ENCODE assay signal across 19 cellular contexts in genomic region chr2:160156665-160157064, GRCh38. TPM values are rescaled to one million over a fixed set of nuclear protein-coding genes. Genes with fewer than 3 reads are reported as not detected.
DNase-seq lines count a peak whose midpoint lies in the region; ATAC-seq, FAIRE-seq and TF ChIP-seq lines count a peak whose summit lies in the region.
"Had no signal": no experiment of that assay in that cellular context is flagged by ENCODE, and none has a peak within 500 bp of the region (broad histone marks: within the 10 kb centered on the region; RNA-seq: fewer than 3 reads in every experiment).

No MANE protein-coding gene starts in this region.

- 0% methylated on average over 2 of the region's 2 CpGs for WGBS in HepG2 (ENCODE audit: low lambda C conversion rate)

- H3K9me3 ChIP-seq in endothelial cell of umbilical vein (replicated peaks; ENCODE audit: control insufficient read depth, insufficient read depth, low read length), result no peaks in the 10 kb centered on the region
- H3K9me3 ChIP-seq in lower lobe of right lung, result no peaks in the 10 kb centered on the region
- no peaks in the 10 kb centered on the region for H3K9me3 ChIP-seq in HepG2 (ENCODE audit: low read length)
- H3K9me3 ChIP-seq: tibial artery had no signal

- H3K4me3 ChIP-seq in endothelial cell of umbilical vein (replicated peaks in 1 of 3; ENCODE audit: insufficient read depth in 1 of 3, low read depth in 1 of 3, low read length in 3 of 3), result no peak overlapping the region
- H3K4me3 ChIP-seq in lower lobe of right lung, result no peak overlapping the region
- H3K4me3 ChIP-seq in HepG2 (replicated peaks in 1 of 3; ENCODE audit: insufficient read depth in 1 of 3, low read depth in 2 of 3, low read length in 3 of 3), result no peak overlapping the region
- H3K4me3 ChIP-seq in H7 (ENCODE audit: insufficient read depth, low read depth, low read length), result no peak overlapping the region
- H3K4me3 ChIP-seq: tibial artery had no signal

- no peak for TF ChIP-seq RAD21 in HepG2 (CRISPR knock-in tag; IDR thresholded peaks at IDR 0.05)

- ATAC-seq in lower lobe of right lung (peak; percentile 11 to 29), HepG2 (no peak)
- ATAC-seq: Panc1 had no signal

- H3K9me1 ChIP-seq in endothelial cell of umbilical vein (replicated peaks; ENCODE audit: control insufficient read depth, extremely low read depth, insufficient read depth, low read length), result no peaks in the 10 kb centered on the region

- peak overlapping the region; percentile 87 for H3K27ac ChIP-seq in endothelial cell of umbilical vein (ENCODE audit: insufficient read depth, low read depth, low read length)
- no peak overlapping the region for H3K27ac ChIP-seq in lower lobe of right lung
- no peak overlapping the region for H3K27ac ChIP-seq in HepG2 (ENCODE audit: extremely low read length, insufficient read depth, low read length)
- H3K27ac ChIP-seq: tibial artery had no signal

- H2AFZ ChIP-seq in endothelial cell of umbilical vein (ENCODE audit: low read depth, low read length), result peak overlapping the region; percentile 61
- H2AFZ ChIP-seq in HepG2 (ENCODE audit: low read length), result no peak overlapping the region

- H3K9ac ChIP-seq in endothelial cell of umbilical vein (replicated peaks; ENCODE audit: extremely low read depth, insufficient read depth, low read length) (peak overlapping the region; percentile 43), HepG2 (ENCODE audit: insufficient read depth, low read depth, low read length) (no peak overlapping the region)

- H3K36me3 Mint-ChIP-seq in T-helper 2 cell treated with Interferon-gamma antibody and Interleukin-4, amounts not matched to agents 5 μg/mL and 100 μg/mL, for 36 hours (ENCODE audit: low read depth), result no peaks in the 10 kb centered on the region

- H3K79me2 ChIP-seq in endothelial cell of umbilical vein (ENCODE audit: control insufficient read depth, insufficient read depth, low read length) (no peaks in the 10 kb centered on the region), HepG2 (ENCODE audit: insufficient read depth, low read length) (no peaks in the 10 kb centered on the region)

- H3K4me1 ChIP-seq in endothelial cell of umbilical vein (ENCODE audit: control insufficient read depth, extremely low read depth, insufficient read depth, low read length) (peaks cover 18% of the 10 kb centered on the region), lower lobe of right lung (peaks cover 14% of the 10 kb centered on the region), HepG2 (ENCODE audit: insufficient read depth, low read length) (no peaks in the 10 kb centered on the region)
- H3K4me1 ChIP-seq: tibial artery had no signal

- CTCF ChIA-PET in endothelial cell of umbilical vein (lab: Charles Lee) (interaction anchor here (0.9 to 2.9 kb wide), 15 partner anchors 25 to 907 kb away, joined by 3 to 18 read pairs (median 4); no protein-coding TSS in a partner anchor), HepG2 (lab: Yijun Ruan, JAX; ENCODE audit: low intra/inter-chr PET ratio, low total read pairs) (no interaction called here)

- no peaks in the 10 kb centered on the region for H3K36me3 ChIP-seq in endothelial cell of umbilical vein (ENCODE audit: control insufficient read depth in 2 of 2, extremely low read depth in 1 of 2, insufficient read depth in 2 of 2, low read length in 2 of 2)
- no peaks in the 10 kb centered on the region for H3K36me3 ChIP-seq in lower lobe of right lung
- H3K36me3 ChIP-seq in HepG2 (replicated peaks in 1 of 2; ENCODE audit: control insufficient read depth in 1 of 2, insufficient read depth in 2 of 2, low read length in 2 of 2), result no peaks in the 10 kb centered on the region
- no peaks in the 10 kb centered on the region for H3K36me3 ChIP-seq in H7 (replicated peaks; ENCODE audit: control insufficient read depth, insufficient read depth, low read length)
- H3K36me3 ChIP-seq: tibial artery had no signal

- no TSS peak for BruUV-seq in endothelial cell of umbilical vein (replicated peaks; lab: Mats Ljungman, UMichigan)
- BruUV-seq in HepG2 (replicated peaks; lab: Mats Ljungman, UMichigan), result no TSS peak

- H3K27me3 ChIP-seq in endothelial cell of umbilical vein (ENCODE audit: control insufficient read depth in 2 of 2, insufficient read depth in 2 of 2, low read length in 2 of 2) (no peaks in the 10 kb centered on the region), lower lobe of right lung (ENCODE audit: low read depth) (no peaks in the 10 kb centered on the region), HepG2 (ENCODE audit: control insufficient read depth in 1 of 2, insufficient read depth in 2 of 2, low read length in 2 of 2) (peaks cover 0 to 11% of the 10 kb centered on the region in 2 experiments; a peak in 1 of 5 replicates), H7 (ENCODE audit: control insufficient read depth, insufficient read depth, low read length) (no peaks in the 10 kb centered on the region)
- H3K27me3 ChIP-seq: tibial artery had no signal

- TF ChIP-seq CTCF in endothelial cell of umbilical vein (IDR thresholded peaks at IDR 0.05; ENCODE audit: extremely low read depth in 1 of 2, insufficient read depth in 1 of 2, low read depth in 1 of 2, low read length in 2 of 2) (no peak), lower lobe of right lung (IDR thresholded peaks at IDR 0.05) (no peak), HepG2 (CRISPR knock-in tag; IDR thresholded peaks at IDR 0.05) (no peak)

- H4K20me1 ChIP-seq in endothelial cell of umbilical vein (replicated peaks; ENCODE audit: control insufficient read depth, extremely low read depth, insufficient read depth, low read length) (no peaks in the 10 kb centered on the region), HepG2 (ENCODE audit: insufficient read depth, low read length) (no peaks in the 10 kb centered on the region)

- DNase-seq in AG20443 (ENCODE audit: low spot score) (peak; percentile 34), M059J (ENCODE audit: low read depth) (peak; percentile 90), endothelial cell of umbilical vein (ENCODE audit: low read depth, low spot score) (peak; percentile 80), lower lobe of right lung (no peak), HepG2 (ENCODE audit: low spot score) (no peak), NCI-H2107 treated with DMSO at 0.1 percent for 48 hours (lab: John Stamatoyannopoulos, UW; ENCODE audit: unreplicated experiment) (no peak), H7 (no peak)
- DNase-seq in T-helper 2 cell treated with Interferon-gamma antibody and Interleukin-4, amounts not matched to agents 5 μg/mL and 100 μg/mL, for 36 hours (ENCODE audit: low spot score), result no peak
- DNase-seq: activated T-cell treated with anti-CD3 and anti-CD28 coated beads for 4 hours, DMS 273 treated with DMSO at 0.1 percent for 48 hours, foreskin melanocyte, NCI-H1417, NCI-H510A treated with DMSO at 0.1 percent for 48 hours, tibial artery had no signal

- no peak overlapping the region for H3K27ac Mint-ChIP-seq in T-helper 2 cell treated with Interferon-gamma antibody and Interleukin-4, amounts not matched to agents 5 μg/mL and 100 μg/mL, for 36 hours
- H3K27ac Mint-ChIP-seq: T-helper 1 cell treated with Interleukin-12 subunit alpha and Interleukin-12 subunit beta and Interleukin-4 antibody, amounts not matched to agents 30 μg/mL and 1 μg/mL, for 36 hours had no signal

- H3K9me3 Mint-ChIP-seq in T-helper 2 cell treated with Interferon-gamma antibody and Interleukin-4, amounts not matched to agents 5 μg/mL and 100 μg/mL, for 36 hours, result no peaks in the 10 kb centered on the region
- H3K9me3 Mint-ChIP-seq: T-helper 1 cell treated with Interleukin-12 subunit alpha and Interleukin-12 subunit beta and Interleukin-4 antibody, amounts not matched to agents 30 μg/mL and 1 μg/mL, for 36 hours had no signal

- no peak for TF ChIP-seq POLR2A in endothelial cell of umbilical vein (IDR thresholded peaks at IDR 0.05; ENCODE audit: low read depth, low read length)
- TF ChIP-seq POLR2A in HepG2 (IDR thresholded peaks at IDR 0.05; ENCODE audit: insufficient read depth in 1 of 2, low read depth in 2 of 2, low read length in 2 of 2), result no peak

- peaks cover 4% of the 10 kb centered on the region for H3K27me3 Mint-ChIP-seq in T-helper 2 cell treated with Interferon-gamma antibody and Interleukin-4, amounts not matched to agents 5 μg/mL and 100 μg/mL, for 36 hours (ENCODE audit: low read depth)

- in situ Hi-C loops in HepG2 (cut with HindIII; ENCODE audit: extremely low pct_ligation_motif_present, low pct_unique_long_range_greater_than_20kb), result no loop called here

- TF ChIP-seq EP300 in HepG2 (IDR thresholded peaks at IDR 0.05; ENCODE audit: low read depth in 2 of 2, low read length in 2 of 2) (no peak), HepG2 (CRISPR knock-in tag; IDR thresholded peaks at IDR 0.05; ENCODE audit: borderline replicate concordance) (no peak)

- dilution Hi-C loops in endothelial cell of umbilical vein (cut with MboI; ENCODE audit: extremely low pct_ligation_motif_present, low sequenced_read_pairs), result no loop called here

- intact Hi-C loops in endothelial cell of umbilical vein (cut with micrococcal nuclease), result loop anchor here (1.0 to 5.0 kb wide), 4 partner anchors 54 to 276 kb away; no protein-coding TSS in a partner anchor
- intact Hi-C loops in lower lobe of right lung (cut with DNase I), result no loop called here
- intact Hi-C loops in HepG2 (cut with micrococcal nuclease; ENCODE audit: unreplicated experiment), result no loop called here

- no peaks in the 10 kb centered on the region for H3K4me1 Mint-ChIP-seq in T-helper 2 cell treated with Interferon-gamma antibody and Interleukin-4, amounts not matched to agents 5 μg/mL and 100 μg/mL, for 36 hours (ENCODE audit: low read depth)

- FAIRE-seq in endothelial cell of umbilical vein (lab: Jason Lieb, UNC) (peak; percentile 84), HepG2 (lab: Jason Lieb, UNC) (no peak)
- FAIRE-seq: colon, islet of Langerhans had no signal

- no peak overlapping the region for H3K4me3 Mint-ChIP-seq in T-helper 2 cell treated with Interferon-gamma antibody and Interleukin-4, amounts not matched to agents 5 μg/mL and 100 μg/mL, for 36 hours
- H3K4me3 Mint-ChIP-seq: T-helper 1 cell treated with Interleukin-12 subunit alpha and Interleukin-12 subunit beta and Interleukin-4 antibody, amounts not matched to agents 30 μg/mL and 1 μg/mL, for 36 hours had no signal

- POLR2A ChIA-PET in endothelial cell of umbilical vein (lab: Charles Lee) (no interaction called here), HepG2 (lab: Yijun Ruan, JAX) (no interaction called here)

- H3K4me2 ChIP-seq in endothelial cell of umbilical vein (ENCODE audit: insufficient read depth, low read length), result peak overlapping the region; percentile 36
- no peak overlapping the region for H3K4me2 ChIP-seq in HepG2 (ENCODE audit: low read depth, low read length)

RNA-seq across cellular contexts. Expression of gene ITGB6, which starts 43.4 kb away (rescaled TPM):
- total RNA-seq in M059J (2014; rRNA removed; shearing (Covaris generic)), result 0.49 and 1.6 TPM in 2 replicates
- total RNA-seq in endothelial cell of umbilical vein (not detected in 2 replicates), lower lobe of right lung (65.2 TPM), HepG2 (2016; rRNA removed; fragmentation: Illumina TruSeq; extraction: Trizol) (not detected in 2 replicates)
- polyA plus RNA-seq in endothelial cell of umbilical vein (0.03 and 0.05 TPM in 2 replicates), HepG2 (2011; rRNA removed) (not detected in 2 replicates)
- 0.03 and 0.04 TPM in 2 replicates for polyA plus RNA-seq in endothelial cell of umbilical vein (2011; cell fraction: cytosol; rRNA removed)
- 0.11 and 0.13 TPM in 2 replicates for polyA plus RNA-seq in endothelial cell of umbilical vein (2011; cell fraction: nucleus; rRNA removed)
- polyA plus RNA-seq in endothelial cell of umbilical vein (2012), result 0.05 TPM in 2 replicates
- not detected in 2 replicates for polyA minus RNA-seq in endothelial cell of umbilical vein
- not detected for polyA minus RNA-seq in endothelial cell of umbilical vein (2011; cell fraction: cytosol; rRNA and poly(A)+ RNA removed)
- 0.14 TPM in 1 of 2 replicates, not detected in the other for polyA minus RNA-seq in endothelial cell of umbilical vein (2011; cell fraction: nucleus; rRNA and poly(A)+ RNA removed)
- total RNA-seq in HepG2 (2016; cell fraction: cytosol; rRNA removed; fragmentation: Illumina TruSeq; extraction: Trizol; ENCODE audit: low read depth), result not detected in 2 replicates
- total RNA-seq in HepG2 (2016; cell fraction: insoluble cytoplasmic fraction; rRNA removed; fragmentation: Illumina TruSeq; extraction: Trizol), result not detected in 2 replicates
- total RNA-seq in HepG2 (2016; cell fraction: membrane; rRNA removed; fragmentation: Illumina TruSeq; extraction: Trizol), result not detected in 2 replicates
- total RNA-seq in HepG2 (2016; cell fraction: nucleus; rRNA removed; fragmentation: Illumina TruSeq; extraction: Trizol), result not detected in 2 replicates
- polyA plus RNA-seq in HepG2 (2011; cell fraction: cytosol; rRNA removed), result not detected in 2 replicates
- not detected in 2 replicates for polyA plus RNA-seq in HepG2 (2011; cell fraction: nucleus; rRNA removed)
- polyA plus RNA-seq in HepG2 (2012), result not detected in 2 replicates
- polyA plus RNA-seq in HepG2 (2016; cell fraction: cytosol; fragmentation: Illumina TruSeq; extraction: Trizol; ENCODE audit: low read depth), result not detected in 2 replicates
- not detected in 2 replicates for polyA plus RNA-seq in HepG2 (2016; cell fraction: insoluble cytoplasmic fraction; fragmentation: Illumina TruSeq; extraction: Trizol; ENCODE audit: low read depth)
- not detected in 2 replicates for polyA plus RNA-seq in HepG2 (2016; cell fraction: membrane; fragmentation: Illumina TruSeq; extraction: Trizol; ENCODE audit: low read depth)
- not detected in 2 replicates for polyA plus RNA-seq in HepG2 (2016; cell fraction: nucleus; fragmentation: Illumina TruSeq; extraction: Trizol; ENCODE audit: insufficient read depth, low read depth)
- polyA minus RNA-seq in HepG2 (2011; rRNA and poly(A)+ RNA removed; ENCODE audit: low replicate concordance), result 0.26 TPM in 1 of 2 replicates, not detected in the other
- polyA minus RNA-seq in HepG2 (2011; cell fraction: cytosol; rRNA and poly(A)+ RNA removed), result not detected in 2 replicates
- polyA minus RNA-seq in HepG2 (2011; cell fraction: nucleus; rRNA and poly(A)+ RNA removed), result not detected in 2 replicates
- total RNA-seq in H7 (2014; rRNA removed; shearing (Covaris generic)), result not detected in 2 replicates
- total RNA-seq: posterior vena cava had no signal

Comparison
In these comparisons a context has a peak if more than half of its experiments do, and no peak if none do; other contexts are left out.
1. DNase-seq: peak in AG20443 (single experiment), M059J (single experiment) and endothelial cell of umbilical vein (single experiment); none in lower lobe of right lung (single experiment), T-helper 2 cell treated with Interferon-gamma antibody and Interleukin-4, amounts not matched to agents 5 μg/mL and 100 μg/mL, for 36 hours (single experiment), HepG2 (single experiment), NCI-H2107 treated with DMSO at 0.1 percent for 48 hours (single experiment) and H7 (single experiment).
2. RNA of gene ITGB6, which starts 43.4 kb away (total RNA-seq): 65.2 TPM in lower lobe of right lung (single experiment); 0.49 to 1.6 TPM in M059J, not detected in endothelial cell of umbilical vein, not detected in HepG2 and not detected in H7; every median in the first group is over 10 times any median in the second.